Comparison of ENCODE assay signal across 8 cellular contexts in the genomic region with DNA sequence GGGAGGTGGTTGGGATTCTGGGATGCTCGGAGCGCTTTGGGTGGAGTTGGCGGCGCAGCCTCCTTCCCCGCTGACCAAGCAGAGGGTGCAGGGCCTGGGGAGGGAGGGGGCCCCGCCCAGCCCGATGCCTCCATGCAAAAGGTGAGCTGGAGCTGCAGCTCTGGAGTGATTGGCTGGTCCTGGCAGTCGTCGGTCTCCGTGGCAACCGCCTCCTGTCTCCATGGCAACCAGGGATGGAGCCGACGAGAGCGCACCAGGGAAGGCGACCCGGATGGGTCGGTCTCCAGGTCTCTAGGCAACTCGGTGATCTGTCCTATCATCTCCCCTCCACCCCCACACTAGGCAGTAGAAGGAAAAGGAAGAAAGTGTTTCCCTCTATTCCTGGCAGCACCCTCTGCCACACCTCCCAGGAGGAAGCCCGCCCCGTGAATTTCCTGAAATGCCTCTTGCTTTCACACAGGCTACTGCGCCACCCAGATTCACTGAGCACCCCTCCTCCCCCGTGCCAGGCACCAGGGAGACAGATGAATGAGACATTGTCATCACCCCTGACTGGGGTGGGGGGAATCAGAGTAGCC. TPM values are rescaled to one million over a fixed set of nuclear protein-coding genes. Genes with fewer than 3 reads are reported as not detected.
A peak's percentile ranks its signal among the peaks of the same experiment; 100 is the strongest.
DNase-seq lines count a peak whose midpoint lies in the region; ATAC-seq and TF ChIP-seq lines count a peak whose summit lies in the region.

No MANE protein-coding gene starts in this region.

- peak overlapping the region; percentile 20 for H3K27ac ChIP-seq in CD8-positive, alpha-beta T cell (ENCODE audit: low read depth, low read length)
- peak overlapping the region; percentile 34; the same call in 1 of the 2 replicates for H3K27ac ChIP-seq in WERI-Rb-1

- no peak for TF ChIP-seq CTCF in CD8-positive, alpha-beta T cell (IDR thresholded peaks at IDR 0.05)
- TF ChIP-seq CTCF in WERI-Rb-1 (IDR thresholded peaks at IDR 0.05; ENCODE audit: low read depth, low read length) = no peak
- no peak for TF ChIP-seq CTCF in MCF 10A (IDR thresholded peaks at IDR 0.05; ENCODE audit: unreplicated experiment)
- no peak for TF ChIP-seq CTCF in retinal pigment epithelial cell (conservative IDR thresholded peaks at IDR 0.05; ENCODE audit: low read depth, low read length)

- peaks cover 2% of the 10 kb centered on the region for H3K36me3 Mint-ChIP-seq in CD8-positive, alpha-beta T cell
- H3K36me3 Mint-ChIP-seq in MCF 10A (ENCODE audit: insufficient read depth, unreplicated experiment) = no peaks in the 10 kb centered on the region

- H3K4me1 ChIP-seq in CD8-positive, alpha-beta T cell (ENCODE audit: insufficient read depth, low read length) = peaks cover 7% of the 10 kb centered on the region

- H3K4me3 ChIP-seq in CD8-positive, alpha-beta T cell (ENCODE audit: low read depth, low read length) = peak overlapping the region; percentile 52
- peak overlapping the region; percentile 60 for H3K4me3 ChIP-seq in WERI-Rb-1 (ENCODE audit: low read depth, low read length)
- peak overlapping the region; percentile 64 for H3K4me3 ChIP-seq in retinal pigment epithelial cell (ENCODE audit: low read length)

- H3K4me3 Mint-ChIP-seq in CD8-positive, alpha-beta T cell = peak overlapping the region; percentile 81
- H3K4me3 Mint-ChIP-seq in MCF 10A (ENCODE audit: unreplicated experiment) = no peak overlapping the region

- ATAC-seq in CD8-positive, alpha-beta T cell = peak; percentile 57
- ATAC-seq in HG02759 (IDR thresholded peaks at IDR 0.05; ENCODE audit: unreplicated experiment) = no peak

- no peaks in the 10 kb centered on the region for H3K27me3 Mint-ChIP-seq in CD8-positive, alpha-beta T cell (ENCODE audit: low read depth)
- no peaks in the 10 kb centered on the region for H3K27me3 Mint-ChIP-seq in MCF 10A (ENCODE audit: insufficient read depth, unreplicated experiment)

- peaks cover 8% of the 10 kb centered on the region for H3K4me1 Mint-ChIP-seq in CD8-positive, alpha-beta T cell (ENCODE audit: low read depth)
- peaks cover 12% of the 10 kb centered on the region for H3K4me1 Mint-ChIP-seq in MCF 10A (ENCODE audit: insufficient read depth, unreplicated experiment)

- H3K9me3 ChIP-seq in CD8-positive, alpha-beta T cell (ENCODE audit: low read length) = no peaks in the 10 kb centered on the region
- no peaks in the 10 kb centered on the region for H3K9me3 ChIP-seq in WERI-Rb-1 (ENCODE audit: severe bottlenecking)

- peak; percentile 41 to 74 (median 57) for DNase-seq in CD8-positive, alpha-beta T cell
- DNase-seq in NCI-H1092 (lab: John Stamatoyannopoulos, UW) (peak; percentile 82), WERI-Rb-1 (peak; percentile 85), MCF 10A (ENCODE audit: unreplicated experiment) (peak; percentile 30), iPS DF 4.7 (ENCODE audit: extremely low read depth, low spot score) (peak; percentile 51), retinal pigment epithelial cell (ENCODE audit: low read depth) (peak; percentile 8), NOMO-1 treated with dmso at 0.1 percent for 144 hours (lab: John Stamatoyannopoulos, UW; ENCODE audit: unreplicated experiment) (no peak)

- no TSS peak for BruUV-seq in MCF 10A (replicated peaks; lab: Mats Ljungman, UMichigan)

- no peaks in the 10 kb centered on the region for H3K27me3 ChIP-seq in CD8-positive, alpha-beta T cell (ENCODE audit: insufficient read depth, low read length)
- no peaks in the 10 kb centered on the region for H3K27me3 ChIP-seq in WERI-Rb-1 (ENCODE audit: insufficient read depth, low read depth, severe bottlenecking)

- CTCF ChIA-PET in CD8-positive, alpha-beta T cell (lab: Charles Lee) = interaction anchor here (0.7 to 1.1 kb wide), 2 partner anchors 47 to 116 kb away, joined by 3 read pairs; no protein-coding TSS in a partner anchor
- CTCF ChIA-PET in MCF 10A (lab: Yijun Ruan, JAX) = interaction anchor here (0.6 kb wide), 1 partner anchor 282 kb away, joined by 3 read pairs; no protein-coding TSS in a partner anchor

- no peak overlapping the region for H3K27ac Mint-ChIP-seq in CD8-positive, alpha-beta T cell
- H3K27ac Mint-ChIP-seq in MCF 10A (ENCODE audit: low read depth, unreplicated experiment) = no peak overlapping the region

- POLR2A ChIA-PET in CD8-positive, alpha-beta T cell (lab: Charles Lee) = interaction anchor here (1.2 kb wide), 1 partner anchor 88 kb away, joined by 5 read pairs; no protein-coding TSS in a partner anchor
- POLR2A ChIA-PET in MCF 10A (lab: Yijun Ruan, JAX) = interaction anchor here (0.6 kb wide), 1 partner anchor 10 kb away, joined by 3 read pairs; no protein-coding TSS in a partner anchor

- H3K36me3 ChIP-seq in CD8-positive, alpha-beta T cell (ENCODE audit: insufficient read depth, low read length) = no peaks in the 10 kb centered on the region
- peaks cover 8% of the 10 kb centered on the region; the same call in 1 of the 2 replicates for H3K36me3 ChIP-seq in WERI-Rb-1

- H3K9me3 Mint-ChIP-seq in CD8-positive, alpha-beta T cell = peaks cover 2% of the 10 kb centered on the region
- H3K9me3 Mint-ChIP-seq in MCF 10A (ENCODE audit: unreplicated experiment) = no peaks in the 10 kb centered on the region

- intact Hi-C loops in CD8-positive, alpha-beta T cell (cut with DNase I, micrococcal nuclease) = no loop called here
- intact Hi-C loops in MCF 10A (cut with micrococcal nuclease) = no loop called here

RNA-seq across cellular contexts. Expression of gene NACAD, which starts 0.6 kb away (rescaled TPM):
- total RNA-seq in CD8-positive, alpha-beta T cell = 1 to 10 TPM in 1 of 2 experiments, under 1 TPM in 1; 0.68 to 1.7 TPM
- total RNA-seq in MCF 10A (2022) = not detected in 2 replicates

RNA-seq across cellular contexts. Expression of gene TBRG4, which starts 22.1 kb away (rescaled TPM):
- total RNA-seq in CD8-positive, alpha-beta T cell = 10 to 100 TPM; 75.3 to 79.7 TPM
- total RNA-seq in MCF 10A (2022) = 77.2 and 85.7 TPM in 2 replicates
